Comparison of ENCODE assay signal across 8 cellular contexts in genomic region chr12:48815281-48816110, GRCh38. TPM values are rescaled to one million over a fixed set of nuclear protein-coding genes. Genes with fewer than 3 reads are reported as not detected.
A peak's percentile ranks its signal among the peaks of the same experiment; 100 is the strongest.
DNase-seq lines count a peak whose midpoint lies in the region; ATAC-seq and TF ChIP-seq lines count a peak whose summit lies in the region.

No MANE protein-coding gene starts in this region.

- peak; percentile 25 for ATAC-seq in GM19463 (IDR thresholded peaks at IDR 0.05; ENCODE audit: unreplicated experiment)
- peak; percentile 69 to 84 (median 80) for ATAC-seq in heart left ventricle
- ATAC-seq in GM18861 (IDR thresholded peaks at IDR 0.05; ENCODE audit: unreplicated experiment): no peak

- H3K36me3 Mint-ChIP-seq in Caco-2 (ENCODE audit: insufficient read depth, unreplicated experiment) (peaks cover 9% of the 10 kb centered on the region), IgD-negative memory B cell (no peaks in the 10 kb centered on the region)

- TF ChIP-seq CTCF in Caco-2 (IDR thresholded peaks at IDR 0.05; ENCODE audit: insufficient read depth in 1 of 2, low read depth in 1 of 2, low read length in 1 of 2, severe bottlenecking in 1 of 2, unreplicated experiment in 1 of 2): no peak
- TF ChIP-seq CTCF in heart left ventricle (IDR thresholded peaks at IDR 0.05): no peak
- TF ChIP-seq CTCF in ovary (IDR thresholded peaks at IDR 0.05): no peak

- H3K4me1 ChIP-seq in Caco-2: peaks cover 21% of the 10 kb centered on the region
- H3K4me1 ChIP-seq in heart left ventricle: peaks cover 2 to 46% (median 29%) of the 10 kb centered on the region in 12 donors
- H3K4me1 ChIP-seq in ovary (ENCODE audit: insufficient read depth): peaks cover 28% of the 10 kb centered on the region

- intact Hi-C loops in Caco-2 (cut with micrococcal nuclease; ENCODE audit: unreplicated experiment): loop anchor here (2.0 kb wide), 1 partner anchor 37 kb away; the partner anchor contains the start of gene DDX23
- intact Hi-C loops in heart left ventricle (cut with DNase I): loop anchor here in 1 of 10 donors (2.0 kb wide), 1 partner anchor 37 kb away; the partner anchor contains the start of gene DDX23
- intact Hi-C loops in ovary (cut with DNase I): no loop called here

- POLR2A ChIA-PET in Caco-2 (lab: Charles Lee): interaction anchor here (0.5 to 1.8 kb wide), 3 partner anchors 26 to 51 kb away, joined by 4 to 11 read pairs (median 4); partner anchors contain the start of gene ADCY6

- DNase-seq in Caco-2 (peak; percentile 87 to 88), OCI-M1 (lab: John Stamatoyannopoulos, UW) (peak; percentile 88), amniotic epithelial cell (ENCODE audit: low read depth) (peak; percentile 88), heart left ventricle (peak; percentile 79 to 85 (median 83)), ovary (peak; percentile 81 to 85 (median 83))

- peak overlapping the region; percentile 58 for H3K27ac Mint-ChIP-seq in Caco-2 (ENCODE audit: unreplicated experiment)
- no peak overlapping the region for H3K27ac Mint-ChIP-seq in IgD-negative memory B cell

- no peaks in the 10 kb centered on the region for H3K27me3 ChIP-seq in Caco-2 (replicated peaks; ENCODE audit: control insufficient read depth, insufficient read depth, low read length)
- peaks cover 0 to 11% (median 0%) of the 10 kb centered on the region in 9 donors for H3K27me3 ChIP-seq in heart left ventricle
- no peaks in the 10 kb centered on the region for H3K27me3 ChIP-seq in ovary

- H3K9me3 ChIP-seq in Caco-2 (no peaks in the 10 kb centered on the region), heart left ventricle (no peaks in the 10 kb centered on the region), ovary (no peaks in the 10 kb centered on the region)

- H3K27me3 Mint-ChIP-seq in Caco-2 (ENCODE audit: insufficient read depth, unreplicated experiment) (no peaks in the 10 kb centered on the region), IgD-negative memory B cell (peaks cover 5% of the 10 kb centered on the region)

- TF ChIP-seq EP300 in ovary (IDR thresholded peaks at IDR 0.05): no peak

- peak overlapping the region; percentile 91 for H3K4me3 ChIP-seq in Caco-2 (ENCODE audit: low read depth, low read length)
- peak overlapping the region; percentile 62 to 89 (median 70) for H3K4me3 ChIP-seq in heart left ventricle
- H3K4me3 ChIP-seq in ovary: peak overlapping the region; percentile 75

- H3K9me3 Mint-ChIP-seq in Caco-2 (ENCODE audit: unreplicated experiment) (no peaks in the 10 kb centered on the region), IgD-negative memory B cell (no peaks in the 10 kb centered on the region)

- H3K4me1 Mint-ChIP-seq in Caco-2 (ENCODE audit: low read depth, unreplicated experiment) (peaks cover 15% of the 10 kb centered on the region), IgD-negative memory B cell (peaks cover 6 to 13% (median 6%) of the 10 kb centered on the region in 3 donors)

- no peaks in the 10 kb centered on the region for H3K36me3 ChIP-seq in Caco-2 (ENCODE audit: control insufficient read depth, insufficient read depth, low read length)
- no peaks in the 10 kb centered on the region for H3K36me3 ChIP-seq in heart left ventricle
- H3K36me3 ChIP-seq in ovary: no peaks in the 10 kb centered on the region

- BruUV-seq in Caco-2 (replicated peaks; lab: Mats Ljungman, UMichigan): no TSS peak

- WGBS in heart left ventricle, 4 donors: 1% methylated on average over 37 of the region's 37 CpGs
- WGBS in ovary, 3 donors: 0 to 1% (median 1%) methylated on average over 37 of the region's 37 CpGs

- CTCF ChIA-PET in Caco-2 (lab: Charles Lee): interaction anchor here (0.6 to 2.1 kb wide), 26 partner anchors 10 to 605 kb away, joined by 3 to 34 read pairs (median 4); partner anchors contain the start of genes ADCY6, ARF3 and FKBP11

- peak overlapping the region; percentile 65 to 92 (median 86) for H3K27ac ChIP-seq in heart left ventricle
- peak overlapping the region; percentile 90 to 95 for H3K27ac ChIP-seq in ovary

- H3K4me3 Mint-ChIP-seq in Caco-2 (ENCODE audit: unreplicated experiment) (peak overlapping the region; percentile 97), IgD-negative memory B cell (peak overlapping the region; percentile 81 to 98 (median 86))

- TF ChIP-seq POLR2A in heart left ventricle (IDR thresholded peaks at IDR 0.05): peak in 1 of 2 donors; percentile 24
- TF ChIP-seq POLR2A in ovary (IDR thresholded peaks at IDR 0.05): peak; percentile 67

RNA-seq across cellular contexts. Expression of gene CACNB3, which starts 2.8 kb away (rescaled TPM):
- 20.4 and 28.2 TPM in 2 replicates for total RNA-seq in Caco-2 (2022)
- polyA plus RNA-seq in IgD-negative memory B cell: 0.39 TPM
- 10 to 100 TPM in 1 of 9 donors, 1 to 10 TPM in 8; 3.2 to 11.2 (median 5.3) TPM for total RNA-seq in heart left ventricle
- 1 to 10 TPM; 4.4 to 5.7 TPM for polyA plus RNA-seq in heart left ventricle
- total RNA-seq in ovary: 100 to 1,000 TPM in 3 of 7 donors, 10 to 100 TPM in 4; 24.1 to 162 (median 92.3) TPM
- 10 to 100 TPM; 29.5 to 50.5 TPM for polyA plus RNA-seq in ovary

RNA-seq across cellular contexts. Expression of gene ADCY6, which starts 26.6 kb away (rescaled TPM):
- total RNA-seq in Caco-2 (2022) (89.8 and 92.9 TPM in 2 replicates), heart left ventricle (100 to 1,000 TPM in 8 of 9 donors, 10 to 100 TPM in 1; 88.4 to 145 (median 106) TPM), ovary (10 to 100 TPM; 14.8 to 83.3 (median 51.9) TPM)
- polyA plus RNA-seq in IgD-negative memory B cell (not detected), heart left ventricle (10 to 100 TPM; 60.6 to 87.7 TPM), ovary (10 to 100 TPM; 25.4 to 28.1 TPM)

RNA-seq across cellular contexts. Expression of gene DDX23, which starts 36.5 kb away (rescaled TPM):
- 151 and 152 TPM in 2 replicates for total RNA-seq in Caco-2 (2022)
- 51.8 TPM for polyA plus RNA-seq in IgD-negative memory B cell
- total RNA-seq in heart left ventricle: 10 to 100 TPM; 25.3 to 51.2 (median 35.8) TPM
- polyA plus RNA-seq in heart left ventricle: 10 to 100 TPM; 16.8 to 43.2 TPM
- total RNA-seq in ovary: 10 to 100 TPM; 48.0 to 82.2 (median 70.5) TPM
- polyA plus RNA-seq in ovary: 100 to 1,000 TPM in 1 of 2 donors, 10 to 100 TPM in 1; 60.0 to 108 TPM

RNA-seq across cellular contexts. Expression of gene RND1, which starts 50.2 kb away (rescaled TPM):
- 5.1 and 5.2 TPM in 2 replicates for total RNA-seq in Caco-2 (2022)
- polyA plus RNA-seq in IgD-negative memory B cell: 2.6 TPM
- 1 to 10 TPM in 2 of 9 donors, under 1 TPM in 5, not detected in 2; 0.35 to 1.5 (median 0.60) TPM for total RNA-seq in heart left ventricle
- under 1 TPM; 0.53 to 0.95 TPM for polyA plus RNA-seq in heart left ventricle
- 1 to 10 TPM in 1 of 7 donors, under 1 TPM in 6; 0.23 to 3.8 (median 0.38) TPM for total RNA-seq in ovary
- polyA plus RNA-seq in ovary: 1 to 10 TPM; 1.2 to 2.1 TPM
